In the genomic region with DNA sequence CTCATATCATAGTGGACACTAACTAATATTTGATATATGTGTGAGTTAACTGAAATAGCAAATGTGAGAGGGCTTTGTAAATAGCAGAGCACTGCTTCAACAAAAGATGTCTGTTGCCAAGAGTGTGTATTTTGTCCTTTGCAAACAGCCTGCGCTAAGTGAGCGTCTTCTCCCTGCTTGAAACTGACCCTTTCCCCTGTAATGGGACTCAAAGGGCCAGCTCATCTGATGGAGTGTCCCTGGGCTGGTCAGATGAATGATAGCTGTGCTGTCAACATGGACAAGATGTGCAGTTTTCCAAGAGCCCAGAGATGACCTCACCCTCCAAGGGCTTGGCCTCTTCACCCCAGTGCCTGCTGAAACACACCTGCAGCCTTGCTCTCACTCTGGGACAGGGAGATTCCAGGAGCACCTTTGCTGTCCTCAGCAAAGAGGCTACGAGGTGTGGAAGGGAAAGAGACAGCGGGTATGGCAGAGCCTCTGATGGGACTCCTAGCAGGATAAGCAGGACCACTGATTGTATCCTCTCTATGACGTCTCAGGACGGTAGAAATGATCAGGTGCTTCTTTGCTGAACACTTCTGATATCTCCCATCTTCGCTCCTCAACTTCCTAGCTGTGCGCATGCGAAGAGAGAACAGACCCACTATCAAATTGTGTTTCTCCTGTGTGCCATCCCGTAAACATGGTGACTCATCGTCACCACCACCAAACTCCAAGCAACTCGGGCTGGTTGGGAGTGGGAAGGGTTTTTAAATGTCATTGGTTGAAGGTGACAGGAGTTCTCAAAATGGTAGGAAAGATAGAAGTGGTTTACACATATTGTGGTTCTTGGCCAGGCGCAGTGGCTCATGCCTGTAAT, we compare ENCODE assay signal across 1 cellular context.
A peak's percentile ranks its signal among the peaks of the same experiment; 100 is the strongest.
TF ChIP-seq lines count a peak whose summit lies in the region.

No MANE protein-coding gene starts in this region.

TF ChIP-seq in HepG2, 621 proteins besides CTCF, POLR2A, EP300 and RAD21 (continued from another document and continues in another):
- TF ChIP-seq, protein P1, sequence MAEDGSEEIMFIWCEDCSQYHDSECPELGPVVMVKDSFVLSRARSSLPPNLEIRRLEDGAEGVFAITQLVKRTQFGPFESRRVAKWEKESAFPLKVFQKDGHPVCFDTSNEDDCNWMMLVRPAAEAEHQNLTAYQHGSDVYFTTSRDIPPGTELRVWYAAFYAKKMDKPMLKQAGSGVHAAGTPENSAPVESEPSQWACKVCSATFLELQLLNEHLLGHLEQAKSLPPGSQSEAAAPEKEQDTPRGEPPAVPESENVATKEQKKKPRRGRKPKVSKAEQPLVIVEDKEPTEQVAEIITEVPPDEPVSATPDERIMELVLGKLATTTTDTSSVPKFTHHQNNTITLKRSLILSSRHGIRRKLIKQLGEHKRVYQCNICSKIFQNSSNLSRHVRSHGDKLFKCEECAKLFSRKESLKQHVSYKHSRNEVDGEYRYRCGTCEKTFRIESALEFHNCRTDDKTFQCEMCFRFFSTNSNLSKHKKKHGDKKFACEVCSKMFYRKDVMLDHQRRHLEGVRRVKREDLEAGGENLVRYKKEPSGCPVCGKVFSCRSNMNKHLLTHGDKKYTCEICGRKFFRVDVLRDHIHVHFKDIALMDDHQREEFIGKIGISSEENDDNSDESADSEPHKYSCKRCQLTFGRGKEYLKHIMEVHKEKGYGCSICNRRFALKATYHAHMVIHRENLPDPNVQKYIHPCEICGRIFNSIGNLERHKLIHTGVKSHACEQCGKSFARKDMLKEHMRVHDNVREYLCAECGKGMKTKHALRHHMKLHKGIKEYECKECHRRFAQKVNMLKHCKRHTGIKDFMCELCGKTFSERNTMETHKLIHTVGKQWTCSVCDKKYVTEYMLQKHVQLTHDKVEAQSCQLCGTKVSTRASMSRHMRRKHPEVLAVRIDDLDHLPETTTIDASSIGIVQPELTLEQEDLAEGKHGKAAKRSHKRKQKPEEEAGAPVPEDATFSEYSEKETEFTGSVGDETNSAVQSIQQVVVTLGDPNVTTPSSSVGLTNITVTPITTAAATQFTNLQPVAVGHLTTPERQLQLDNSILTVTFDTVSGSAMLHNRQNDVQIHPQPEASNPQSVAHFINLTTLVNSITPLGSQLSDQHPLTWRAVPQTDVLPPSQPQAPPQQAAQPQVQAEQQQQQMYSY (CRISPR knock-in tag; IDR thresholded peaks at IDR 0.05), result no peak
- TF ChIP-seq, protein P2, sequence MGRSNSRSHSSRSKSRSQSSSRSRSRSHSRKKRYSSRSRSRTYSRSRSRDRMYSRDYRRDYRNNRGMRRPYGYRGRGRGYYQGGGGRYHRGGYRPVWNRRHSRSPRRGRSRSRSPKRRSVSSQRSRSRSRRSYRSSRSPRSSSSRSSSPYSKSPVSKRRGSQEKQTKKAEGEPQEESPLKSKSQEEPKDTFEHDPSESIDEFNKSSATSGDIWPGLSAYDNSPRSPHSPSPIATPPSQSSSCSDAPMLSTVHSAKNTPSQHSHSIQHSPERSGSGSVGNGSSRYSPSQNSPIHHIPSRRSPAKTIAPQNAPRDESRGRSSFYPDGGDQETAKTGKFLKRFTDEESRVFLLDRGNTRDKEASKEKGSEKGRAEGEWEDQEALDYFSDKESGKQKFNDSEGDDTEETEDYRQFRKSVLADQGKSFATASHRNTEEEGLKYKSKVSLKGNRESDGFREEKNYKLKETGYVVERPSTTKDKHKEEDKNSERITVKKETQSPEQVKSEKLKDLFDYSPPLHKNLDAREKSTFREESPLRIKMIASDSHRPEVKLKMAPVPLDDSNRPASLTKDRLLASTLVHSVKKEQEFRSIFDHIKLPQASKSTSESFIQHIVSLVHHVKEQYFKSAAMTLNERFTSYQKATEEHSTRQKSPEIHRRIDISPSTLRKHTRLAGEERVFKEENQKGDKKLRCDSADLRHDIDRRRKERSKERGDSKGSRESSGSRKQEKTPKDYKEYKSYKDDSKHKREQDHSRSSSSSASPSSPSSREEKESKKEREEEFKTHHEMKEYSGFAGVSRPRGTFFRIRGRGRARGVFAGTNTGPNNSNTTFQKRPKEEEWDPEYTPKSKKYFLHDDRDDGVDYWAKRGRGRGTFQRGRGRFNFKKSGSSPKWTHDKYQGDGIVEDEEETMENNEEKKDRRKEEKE (IDR thresholded peaks at IDR 0.05), result no peak
- TF ChIP-seq NCOA1 (CRISPR knock-in tag; IDR thresholded peaks at IDR 0.05) (no peak), SMAD1 (CRISPR knock-in tag; IDR thresholded peaks at IDR 0.05; ENCODE audit: borderline replicate concordance, low read depth) (peak; percentile 83), DPF2 (CRISPR knock-in tag; IDR thresholded peaks at IDR 0.05; ENCODE audit: borderline replicate concordance, low read depth) (peak; percentile 42; the same call in 1 of the 2 replicates), RBM39 (IDR thresholded peaks at IDR 0.05; ENCODE audit: low read depth, low read length, poor library complexity, severe bottlenecking) (no peak), ZNF543 (CRISPR knock-in tag; IDR thresholded peaks at IDR 0.05) (peak; percentile 82; the same call in 1 of the 2 replicates), CCAR2 (optimal IDR thresholded peaks at IDR 0.05; ENCODE audit: low read depth, low read length) (no peak), ZIK1 (CRISPR knock-in tag; IDR thresholded peaks at IDR 0.05; ENCODE audit: borderline replicate concordance, low read depth) (no peak), XRCC5 (optimal IDR thresholded peaks at IDR 0.05; ENCODE audit: low read length) (peak; percentile 76), REPIN1 (CRISPR knock-in tag; IDR thresholded peaks at IDR 0.05; ENCODE audit: borderline replicate concordance, low read depth) (peak; percentile 70; the same call in 1 of the 2 replicates), KAT8 (CRISPR knock-in tag; IDR thresholded peaks at IDR 0.05) (peak; percentile 78), ZSCAN25 (CRISPR knock-in tag; IDR thresholded peaks at IDR 0.05) (peak; percentile 41; the same call in 1 of the 2 replicates), MLLT10 (CRISPR knock-in tag; IDR thresholded peaks at IDR 0.05) (no peak)
- TF ChIP-seq, protein P3, sequence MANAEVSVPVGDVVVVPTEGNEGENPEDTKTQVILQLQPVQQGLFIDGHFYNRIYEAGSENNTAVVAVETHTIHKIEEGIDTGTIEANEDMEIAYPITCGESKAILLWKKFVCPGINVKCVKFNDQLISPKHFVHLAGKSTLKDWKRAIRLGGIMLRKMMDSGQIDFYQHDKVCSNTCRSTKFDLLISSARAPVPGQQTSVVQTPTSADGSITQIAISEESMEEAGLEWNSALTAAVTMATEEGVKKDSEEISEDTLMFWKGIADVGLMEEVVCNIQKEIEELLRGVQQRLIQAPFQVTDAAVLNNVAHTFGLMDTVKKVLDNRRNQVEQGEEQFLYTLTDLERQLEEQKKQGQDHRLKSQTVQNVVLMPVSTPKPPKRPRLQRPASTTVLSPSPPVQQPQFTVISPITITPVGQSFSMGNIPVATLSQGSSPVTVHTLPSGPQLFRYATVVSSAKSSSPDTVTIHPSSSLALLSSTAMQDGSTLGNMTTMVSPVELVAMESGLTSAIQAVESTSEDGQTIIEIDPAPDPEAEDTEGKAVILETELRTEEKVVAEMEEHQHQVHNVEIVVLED (CRISPR knock-in tag; IDR thresholded peaks at IDR 0.05; ENCODE audit: borderline replicate concordance), result peak; percentile 37; the same call in 1 of the 2 replicates
- TF ChIP-seq, protein P4, sequence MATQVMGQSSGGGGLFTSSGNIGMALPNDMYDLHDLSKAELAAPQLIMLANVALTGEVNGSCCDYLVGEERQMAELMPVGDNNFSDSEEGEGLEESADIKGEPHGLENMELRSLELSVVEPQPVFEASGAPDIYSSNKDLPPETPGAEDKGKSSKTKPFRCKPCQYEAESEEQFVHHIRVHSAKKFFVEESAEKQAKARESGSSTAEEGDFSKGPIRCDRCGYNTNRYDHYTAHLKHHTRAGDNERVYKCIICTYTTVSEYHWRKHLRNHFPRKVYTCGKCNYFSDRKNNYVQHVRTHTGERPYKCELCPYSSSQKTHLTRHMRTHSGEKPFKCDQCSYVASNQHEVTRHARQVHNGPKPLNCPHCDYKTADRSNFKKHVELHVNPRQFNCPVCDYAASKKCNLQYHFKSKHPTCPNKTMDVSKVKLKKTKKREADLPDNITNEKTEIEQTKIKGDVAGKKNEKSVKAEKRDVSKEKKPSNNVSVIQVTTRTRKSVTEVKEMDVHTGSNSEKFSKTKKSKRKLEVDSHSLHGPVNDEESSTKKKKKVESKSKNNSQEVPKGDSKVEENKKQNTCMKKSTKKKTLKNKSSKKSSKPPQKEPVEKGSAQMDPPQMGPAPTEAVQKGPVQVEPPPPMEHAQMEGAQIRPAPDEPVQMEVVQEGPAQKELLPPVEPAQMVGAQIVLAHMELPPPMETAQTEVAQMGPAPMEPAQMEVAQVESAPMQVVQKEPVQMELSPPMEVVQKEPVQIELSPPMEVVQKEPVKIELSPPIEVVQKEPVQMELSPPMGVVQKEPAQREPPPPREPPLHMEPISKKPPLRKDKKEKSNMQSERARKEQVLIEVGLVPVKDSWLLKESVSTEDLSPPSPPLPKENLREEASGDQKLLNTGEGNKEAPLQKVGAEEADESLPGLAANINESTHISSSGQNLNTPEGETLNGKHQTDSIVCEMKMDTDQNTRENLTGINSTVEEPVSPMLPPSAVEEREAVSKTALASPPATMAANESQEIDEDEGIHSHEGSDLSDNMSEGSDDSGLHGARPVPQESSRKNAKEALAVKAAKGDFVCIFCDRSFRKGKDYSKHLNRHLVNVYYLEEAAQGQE (IDR thresholded peaks at IDR 0.05; ENCODE audit: borderline replicate concordance in 1 of 2, low read depth in 1 of 2, low read length in 2 of 2), result no peak
- TF ChIP-seq, protein P5, sequence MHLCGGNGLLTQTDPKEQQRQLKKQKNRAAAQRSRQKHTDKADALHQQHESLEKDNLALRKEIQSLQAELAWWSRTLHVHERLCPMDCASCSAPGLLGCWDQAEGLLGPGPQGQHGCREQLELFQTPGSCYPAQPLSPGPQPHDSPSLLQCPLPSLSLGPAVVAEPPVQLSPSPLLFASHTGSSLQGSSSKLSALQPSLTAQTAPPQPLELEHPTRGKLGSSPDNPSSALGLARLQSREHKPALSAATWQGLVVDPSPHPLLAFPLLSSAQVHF (CRISPR knock-in tag; IDR thresholded peaks at IDR 0.05), result no peak
- TF ChIP-seq, protein P6, sequence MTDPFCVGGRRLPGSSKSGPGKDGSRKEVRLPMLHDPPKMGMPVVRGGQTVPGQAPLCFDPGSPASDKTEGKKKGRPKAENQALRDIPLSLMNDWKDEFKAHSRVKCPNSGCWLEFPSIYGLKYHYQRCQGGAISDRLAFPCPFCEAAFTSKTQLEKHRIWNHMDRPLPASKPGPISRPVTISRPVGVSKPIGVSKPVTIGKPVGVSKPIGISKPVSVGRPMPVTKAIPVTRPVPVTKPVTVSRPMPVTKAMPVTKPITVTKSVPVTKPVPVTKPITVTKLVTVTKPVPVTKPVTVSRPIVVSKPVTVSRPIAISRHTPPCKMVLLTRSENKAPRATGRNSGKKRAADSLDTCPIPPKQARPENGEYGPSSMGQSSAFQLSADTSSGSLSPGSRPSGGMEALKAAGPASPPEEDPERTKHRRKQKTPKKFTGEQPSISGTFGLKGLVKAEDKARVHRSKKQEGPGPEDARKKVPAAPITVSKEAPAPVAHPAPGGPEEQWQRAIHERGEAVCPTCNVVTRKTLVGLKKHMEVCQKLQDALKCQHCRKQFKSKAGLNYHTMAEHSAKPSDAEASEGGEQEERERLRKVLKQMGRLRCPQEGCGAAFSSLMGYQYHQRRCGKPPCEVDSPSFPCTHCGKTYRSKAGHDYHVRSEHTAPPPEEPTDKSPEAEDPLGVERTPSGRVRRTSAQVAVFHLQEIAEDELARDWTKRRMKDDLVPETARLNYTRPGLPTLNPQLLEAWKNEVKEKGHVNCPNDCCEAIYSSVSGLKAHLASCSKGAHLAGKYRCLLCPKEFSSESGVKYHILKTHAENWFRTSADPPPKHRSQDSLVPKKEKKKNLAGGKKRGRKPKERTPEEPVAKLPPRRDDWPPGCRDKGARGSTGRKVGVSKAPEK (CRISPR knock-in tag; IDR thresholded peaks at IDR 0.05; ENCODE audit: borderline replicate concordance), result no peak
- TF ChIP-seq, protein P7, sequence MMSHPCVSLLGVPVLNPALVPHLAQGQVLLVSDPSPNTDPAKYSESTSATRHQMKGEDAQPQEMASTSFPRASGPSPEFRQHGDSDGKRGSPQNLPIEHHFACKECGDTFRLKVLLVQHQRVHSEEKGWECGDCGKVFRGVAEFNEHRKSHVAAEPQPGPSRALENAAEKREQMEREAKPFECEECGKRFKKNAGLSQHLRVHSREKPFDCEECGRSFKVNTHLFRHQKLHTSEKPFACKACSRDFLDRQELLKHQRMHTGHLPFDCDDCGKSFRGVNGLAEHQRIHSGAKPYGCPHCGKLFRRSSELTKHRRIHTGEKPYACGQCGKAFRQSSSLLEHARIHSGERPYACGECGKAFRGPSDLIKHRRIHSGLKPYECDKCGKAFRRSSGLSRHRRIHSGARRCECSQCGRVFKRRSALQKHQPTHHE (CRISPR knock-in tag; IDR thresholded peaks at IDR 0.05; ENCODE audit: borderline replicate concordance), result no peak
- TF ChIP-seq, protein P8, sequence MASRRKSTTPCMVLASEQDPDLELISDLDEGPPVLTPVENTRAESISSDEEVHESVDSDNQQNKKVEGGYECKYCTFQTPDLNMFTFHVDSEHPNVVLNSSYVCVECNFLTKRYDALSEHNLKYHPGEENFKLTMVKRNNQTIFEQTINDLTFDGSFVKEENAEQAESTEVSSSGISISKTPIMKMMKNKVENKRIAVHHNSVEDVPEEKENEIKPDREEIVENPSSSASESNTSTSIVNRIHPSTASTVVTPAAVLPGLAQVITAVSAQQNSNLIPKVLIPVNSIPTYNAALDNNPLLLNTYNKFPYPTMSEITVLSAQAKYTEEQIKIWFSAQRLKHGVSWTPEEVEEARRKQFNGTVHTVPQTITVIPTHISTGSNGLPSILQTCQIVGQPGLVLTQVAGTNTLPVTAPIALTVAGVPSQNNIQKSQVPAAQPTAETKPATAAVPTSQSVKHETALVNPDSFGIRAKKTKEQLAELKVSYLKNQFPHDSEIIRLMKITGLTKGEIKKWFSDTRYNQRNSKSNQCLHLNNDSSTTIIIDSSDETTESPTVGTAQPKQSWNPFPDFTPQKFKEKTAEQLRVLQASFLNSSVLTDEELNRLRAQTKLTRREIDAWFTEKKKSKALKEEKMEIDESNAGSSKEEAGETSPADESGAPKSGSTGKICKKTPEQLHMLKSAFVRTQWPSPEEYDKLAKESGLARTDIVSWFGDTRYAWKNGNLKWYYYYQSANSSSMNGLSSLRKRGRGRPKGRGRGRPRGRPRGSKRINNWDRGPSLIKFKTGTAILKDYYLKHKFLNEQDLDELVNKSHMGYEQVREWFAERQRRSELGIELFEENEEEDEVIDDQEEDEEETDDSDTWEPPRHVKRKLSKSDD (CRISPR knock-in tag; IDR thresholded peaks at IDR 0.05; ENCODE audit: low read depth), result no peak
